In the genomic region with DNA sequence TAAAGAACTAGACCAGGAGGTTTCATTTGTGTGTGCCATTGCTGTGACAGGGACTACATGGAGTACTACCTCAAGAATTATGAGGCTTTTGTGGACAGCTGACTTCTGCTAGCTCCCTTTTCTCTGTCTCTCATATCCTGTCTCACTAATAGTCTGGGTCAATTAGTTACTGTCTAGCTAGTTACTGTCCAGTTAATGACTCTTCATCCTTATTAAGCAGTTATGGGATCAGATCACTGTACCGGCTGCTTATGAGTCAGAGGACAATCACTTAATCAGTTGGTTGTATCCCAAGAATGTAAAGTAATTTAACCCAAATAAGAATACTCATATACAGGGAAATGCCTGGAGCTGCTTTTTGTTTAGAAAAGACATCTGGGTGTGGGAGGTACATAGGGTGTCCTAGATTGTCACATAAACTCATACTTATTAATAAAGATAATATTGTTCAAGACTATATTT, we compare ENCODE assay signal across 16 cellular contexts.
DNase-seq lines count a peak whose midpoint lies in the region; ATAC-seq and TF ChIP-seq lines count a peak whose summit lies in the region.
"Had no signal": no experiment of that assay in that cellular context is flagged by ENCODE, and none has a peak within 500 bp of the region (broad histone marks: within the 10 kb centered on the region; RNA-seq: fewer than 3 reads in every experiment).

No MANE protein-coding gene starts in this region.

- in situ Hi-C loops in astrocyte of the spinal cord (cut with HindIII; ENCODE audit: low sequenced_read_pairs) = no loop called here

- intact Hi-C loops in ascending aorta (cut with DNase I) = no loop called here

- H3K36me3 ChIP-seq in WERI-Rb-1 = no peaks in the 10 kb centered on the region
- no peaks in the 10 kb centered on the region for H3K36me3 ChIP-seq in ascending aorta
- no peaks in the 10 kb centered on the region for H3K36me3 ChIP-seq in MG63
- H3K36me3 ChIP-seq: esophagus squamous epithelium had no signal

- ATAC-seq in HG03354 (IDR thresholded peaks at IDR 0.05; ENCODE audit: poor library complexity, severe bottlenecking, unreplicated experiment) = peak; percentile 78
- no peak for ATAC-seq in HG02678 (IDR thresholded peaks at IDR 0.05; ENCODE audit: unreplicated experiment)
- ATAC-seq: right cardiac atrium, T-helper 17 cell had no signal

- TF ChIP-seq CTCF in astrocyte of the spinal cord (IDR thresholded peaks at IDR 0.05; ENCODE audit: low read depth, low read length) (no peak), WERI-Rb-1 (IDR thresholded peaks at IDR 0.05; ENCODE audit: low read depth, low read length) (no peak), ascending aorta (IDR thresholded peaks at IDR 0.05) (no peak)

- no peaks in the 10 kb centered on the region for H3K4me1 ChIP-seq in ascending aorta
- H3K4me1 ChIP-seq: esophagus squamous epithelium had no signal

- no peak overlapping the region for H3K4me3 ChIP-seq in astrocyte of the spinal cord (ENCODE audit: low read depth, low read length)
- H3K4me3 ChIP-seq in WERI-Rb-1 (ENCODE audit: low read depth, low read length) = no peak overlapping the region
- no peak overlapping the region for H3K4me3 ChIP-seq in ascending aorta
- H3K4me3 ChIP-seq in MG63 = no peak overlapping the region
- H3K4me3 ChIP-seq: esophagus squamous epithelium had no signal

- H3K27me3 ChIP-seq in WERI-Rb-1 (ENCODE audit: insufficient read depth, low read depth, severe bottlenecking) (no peaks in the 10 kb centered on the region), ascending aorta (no peaks in the 10 kb centered on the region), MG63 (no peaks in the 10 kb centered on the region)
- H3K27me3 ChIP-seq: esophagus squamous epithelium had no signal

- H3K27ac ChIP-seq in WERI-Rb-1 (no peak overlapping the region), ascending aorta (no peak overlapping the region)
- H3K27ac ChIP-seq: esophagus squamous epithelium, HL-60 had no signal

- DNase-seq in COLO829 (ENCODE audit: low spot score) (peak; percentile 1), astrocyte of the spinal cord (ENCODE audit: low read depth, low spot score) (peak; percentile 31), iris pigment epithelial cell (ENCODE audit: low read depth) (peak; percentile 63), WERI-Rb-1 (no peak), ascending aorta (ENCODE audit: low spot score in 2 of 2) (no peak), MG63 (no peak)
- DNase-seq: activated CD4-positive, alpha-beta T cell treated with anti-CD3 and anti-CD28 coated beads, Interleukin-2, amount 10 ng/mL, durations not matched to agents 7 days and 5 days; activated effector memory CD4-positive, alpha-beta T cell treated with anti-CD3 and anti-CD28 coated beads, Interleukin-2, amount 50 U/mL, for 16 hours; CD4-positive, CD25-positive, alpha-beta regulatory T cell; esophagus squamous epithelium; immature natural killer cell; right cardiac atrium; T-helper 17 cell had no signal

- H3K9me3 ChIP-seq in WERI-Rb-1 (ENCODE audit: severe bottlenecking) = no peaks in the 10 kb centered on the region
- no peaks in the 10 kb centered on the region for H3K9me3 ChIP-seq in ascending aorta
- H3K9me3 ChIP-seq in MG63 = no peaks in the 10 kb centered on the region
- H3K9me3 ChIP-seq: esophagus squamous epithelium had no signal

Comparison
In these comparisons a context has a peak if more than half of its experiments do, and no peak if none do; other contexts are left out.
1. DNase-seq: peak in COLO829 (single experiment), astrocyte of the spinal cord (single experiment) and iris pigment epithelial cell (single experiment); none in WERI-Rb-1 (single experiment), ascending aorta (0 of 2) and MG63 (single experiment).